8 cellular contexts compared by ENCODE assay signal in the genomic region with DNA sequence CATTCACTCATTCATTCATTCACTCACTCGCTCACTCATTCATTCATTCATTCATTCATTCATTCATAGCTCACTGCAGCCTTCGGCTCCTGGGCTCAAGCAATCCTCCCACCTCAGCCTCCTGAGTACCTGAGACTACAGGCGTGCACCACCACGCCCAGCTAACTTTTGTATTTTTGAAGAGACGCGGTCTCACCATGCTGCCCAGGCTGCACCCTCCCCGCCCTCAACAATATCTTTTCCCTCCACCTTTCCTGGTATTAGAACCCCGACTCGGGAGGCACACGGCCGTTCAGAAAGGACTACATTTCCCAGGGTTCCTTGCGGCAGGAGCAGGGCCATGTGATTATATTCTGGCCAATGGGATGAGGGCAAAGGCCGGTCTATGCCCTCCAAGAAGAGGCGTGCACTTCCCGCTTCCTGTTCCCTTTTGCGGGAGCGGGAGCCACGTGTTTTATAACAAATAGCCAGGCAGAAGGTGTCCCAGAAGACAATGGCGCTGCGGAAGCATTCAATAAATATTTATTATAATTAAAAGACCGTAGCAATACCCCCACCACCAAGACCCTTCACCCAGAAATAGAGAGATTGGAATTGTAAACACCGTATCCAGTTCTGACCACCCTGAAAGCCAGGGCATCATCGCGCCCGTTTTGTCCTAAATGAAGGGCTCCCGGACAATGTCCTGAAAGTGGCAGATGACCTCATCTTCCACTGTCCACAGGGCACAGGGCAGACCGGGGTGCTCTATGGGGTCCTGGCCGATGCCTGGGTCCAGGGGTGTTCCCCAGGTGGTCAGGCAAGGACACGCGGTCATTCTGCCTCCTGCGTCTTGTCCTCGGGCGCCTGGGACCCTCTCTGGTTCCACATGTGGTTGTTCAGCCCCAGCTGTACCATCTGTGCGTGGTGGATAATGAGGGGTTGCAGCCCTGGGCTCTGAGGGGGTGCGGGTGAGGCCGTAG. TPM values are rescaled to one million over a fixed set of nuclear protein-coding genes. Genes with fewer than 3 reads are reported as not detected.
DNase-seq lines count a peak whose midpoint lies in the region; ATAC-seq, FAIRE-seq and TF ChIP-seq lines count a peak whose summit lies in the region.

No MANE protein-coding gene starts in this region.

- peak; percentile 74 for DNase-seq in AG04450 (ENCODE audit: low read depth, low spot score)
- peak; percentile 94 for DNase-seq in HAP-1 (ENCODE audit: low spot score in 2 of 2)
- peak; percentile 76 for DNase-seq in NCI-H2227 treated with DMSO at 0.1 percent for 48 hours (lab: John Stamatoyannopoulos, UW)
- peak; percentile 91 for DNase-seq in WERI-Rb-1
- peak; percentile 75 for DNase-seq in mammary epithelial cell
- DNase-seq in iPS-NIHi7 (ENCODE audit: extremely low spot score) = peak; percentile 99
- peak; percentile 96 for DNase-seq in small intestine

- peaks cover 3% of the 10 kb centered on the region; the same call in 1 of the 2 replicates for H3K4me1 ChIP-seq in HAP-1
- peaks cover 12% of the 10 kb centered on the region for H3K4me1 ChIP-seq in mammary epithelial cell (ENCODE audit: insufficient read depth, low read length)
- H3K4me1 ChIP-seq in small intestine (ENCODE audit: control insufficient read depth in 2 of 2, insufficient read depth in 1 of 2, low read depth in 1 of 2, low read length in 1 of 2) = no peaks in the 10 kb centered on the region

- H3K9me3 ChIP-seq in AG04450 (ENCODE audit: control insufficient read depth, insufficient read depth, low read length) = peaks cover 22% of the 10 kb centered on the region; the same call in 1 of the 2 replicates
- no peaks in the 10 kb centered on the region for H3K9me3 ChIP-seq in HAP-1
- H3K9me3 ChIP-seq in WERI-Rb-1 (ENCODE audit: severe bottlenecking) = peaks cover 7% of the 10 kb centered on the region
- no peaks in the 10 kb centered on the region for H3K9me3 ChIP-seq in mammary epithelial cell (replicated peaks; ENCODE audit: insufficient read depth, low read length)
- no peaks in the 10 kb centered on the region for H3K9me3 ChIP-seq in small intestine (ENCODE audit: control insufficient read depth, low read depth)

- H3K27me3 ChIP-seq in AG04450 (ENCODE audit: control insufficient read depth, insufficient read depth, low read length) (no peaks in the 10 kb centered on the region), HAP-1 (ENCODE audit: low read depth) (no peaks in the 10 kb centered on the region), WERI-Rb-1 (ENCODE audit: insufficient read depth, low read depth, severe bottlenecking) (no peaks in the 10 kb centered on the region), mammary epithelial cell (ENCODE audit: insufficient read depth, low read length) (no peaks in the 10 kb centered on the region), small intestine (ENCODE audit: control insufficient read depth in 2 of 2, insufficient read depth in 2 of 2, low read length in 2 of 2) (no peaks in the 10 kb centered on the region)

- WGBS in mammary epithelial cell (ENCODE audit: low coverage, missing lambda C conversion rate) = 39% methylated on average over 28 of the region's 36 CpGs
- 42 to 44% (median 44%) methylated on average over 36 of the region's 36 CpGs for WGBS in small intestine, 3 donors

- H3K79me2 ChIP-seq in mammary epithelial cell (ENCODE audit: insufficient read depth, low read length) = peaks cover 33% of the 10 kb centered on the region

- no peaks in the 10 kb centered on the region for H4K20me1 ChIP-seq in mammary epithelial cell (ENCODE audit: insufficient read depth, low read length)

- in situ Hi-C loops in HAP-1 (cut with MboI; ENCODE audit: low sequenced_read_pairs) (no loop called here), mammary epithelial cell (cut with MboI; ENCODE audit: low sequenced_read_pairs in 2 of 2) (loop anchor here in 1 of 2 donors (10.0 kb wide), 1 partner anchor 99 kb away; no protein-coding TSS in a partner anchor)

- H2AFZ ChIP-seq in mammary epithelial cell (ENCODE audit: low read depth, low read length) = peak overlapping the region; percentile 46

- CTCF ChIA-PET in AG04450 (lab: Charles Lee) = no interaction called here
- CTCF ChIA-PET in mammary epithelial cell (lab: Charles Lee; ENCODE audit: low non-redundant PET) = no interaction called here

- intact Hi-C loops in mammary epithelial cell (cut with micrococcal nuclease) = no loop called here

- no peak for FAIRE-seq in small intestine (lab: Jason Lieb, UNC)

- POLR2A ChIA-PET in AG04450 (lab: Yijun Ruan, JAX) = no interaction called here

- no TSS peak for BruUV-seq in mammary epithelial cell (replicated peaks; lab: Mats Ljungman, UMichigan)

- H3K36me3 ChIP-seq in HAP-1 (replicated peaks) = peaks cover 11% of the 10 kb centered on the region
- peaks cover 29% of the 10 kb centered on the region for H3K36me3 ChIP-seq in WERI-Rb-1
- peaks cover 9% of the 10 kb centered on the region for H3K36me3 ChIP-seq in mammary epithelial cell (ENCODE audit: insufficient read depth, low read length)
- peaks cover 6 to 17% of the 10 kb centered on the region in 2 donors for H3K36me3 ChIP-seq in small intestine (ENCODE audit: control insufficient read depth in 2 of 2, insufficient read depth in 2 of 2, low read length in 2 of 2)

- H3K27ac ChIP-seq in AG04450 (ENCODE audit: low read depth, low read length) (peak overlapping the region; percentile 21), WERI-Rb-1 (peak overlapping the region; percentile 73), mammary epithelial cell (ENCODE audit: insufficient read depth, low read depth, low read length) (no peak overlapping the region), small intestine (ENCODE audit: low read depth in 1 of 2, low read length in 1 of 2) (peak overlapping the region in 1 of 2 donors; percentile 27)

- dilution Hi-C loops in mammary epithelial cell (cut with HindIII; ENCODE audit: low sequenced_read_pairs) = no loop called here

- H3K4me2 ChIP-seq in mammary epithelial cell (ENCODE audit: insufficient read depth, low read depth, low read length) = no peak overlapping the region

- ATAC-seq in GM19463 (IDR thresholded peaks at IDR 0.05; ENCODE audit: unreplicated experiment) = no peak

- H3K9ac ChIP-seq in mammary epithelial cell (ENCODE audit: insufficient read depth, low read length) = no peak overlapping the region

- TF ChIP-seq CTCF in AG04450 (IDR thresholded peaks at IDR 0.05; ENCODE audit: low read depth, low read length) (no peak), WERI-Rb-1 (IDR thresholded peaks at IDR 0.05; ENCODE audit: low read depth, low read length) (no peak), mammary epithelial cell (conservative IDR thresholded peaks at IDR 0.05 in 1 of 2, IDR thresholded peaks at IDR 0.05 in 1 of 2; ENCODE audit: extremely low read depth in 1 of 2, insufficient read depth in 1 of 2, low read depth in 1 of 2, low read length in 2 of 2) (no peak)

- H3K4me3 ChIP-seq in AG04450 (ENCODE audit: low read depth, low read length) = no peak overlapping the region
- no peak overlapping the region for H3K4me3 ChIP-seq in HAP-1
- no peak overlapping the region for H3K4me3 ChIP-seq in WERI-Rb-1 (ENCODE audit: low read depth, low read length)
- no peak overlapping the region for H3K4me3 ChIP-seq in mammary epithelial cell (replicated peaks in 1 of 3; ENCODE audit: insufficient read depth in 1 of 3, low read depth in 2 of 3, low read length in 3 of 3)
- no peak overlapping the region for H3K4me3 ChIP-seq in small intestine (ENCODE audit: low read depth in 1 of 2, low read length in 2 of 2)

RNA-seq across cellular contexts. Expression of gene TICAM1, which starts 15.8 kb away (rescaled TPM):
- polyA plus RNA-seq in AG04450 (2011; rRNA removed) (1.0 and 2.9 TPM in 2 replicates), mammary epithelial cell (2.0 TPM), small intestine (10 to 100 TPM; 14.3 to 38.0 (median 23.2) TPM)
- 0.96 and 1.2 TPM in 2 replicates for polyA minus RNA-seq in AG04450 (2011; rRNA and poly(A)+ RNA removed)
- total RNA-seq in mammary epithelial cell = 10 to 100 TPM in 1 of 2 donors, 1 to 10 TPM in 1; 4.0 to 33.3 TPM
- 8.9 TPM for polyA minus RNA-seq in mammary epithelial cell

RNA-seq across cellular contexts. Expression of gene FEM1A, which starts 24.2 kb away (rescaled TPM):
- 3.0 and 4.0 TPM in 2 replicates for polyA plus RNA-seq in AG04450 (2011; rRNA removed)
- 6.0 and 7.1 TPM in 2 replicates for polyA minus RNA-seq in AG04450 (2011; rRNA and poly(A)+ RNA removed)
- total RNA-seq in mammary epithelial cell = 10 to 100 TPM; 12.8 to 17.5 TPM
- polyA plus RNA-seq in mammary epithelial cell = 6.0 TPM
- 5.7 TPM for polyA minus RNA-seq in mammary epithelial cell
- 1 to 10 TPM; 3.0 to 6.0 (median 3.4) TPM for polyA plus RNA-seq in small intestine

RNA-seq across cellular contexts. Expression of gene PLIN3, which starts 51.8 kb away (rescaled TPM):
- polyA plus RNA-seq in AG04450 (2011; rRNA removed) (103 and 125 TPM in 2 replicates), mammary epithelial cell (140 TPM), small intestine (100 to 1,000 TPM in 2 of 3 donors, 10 to 100 TPM in 1; 77.3 to 190 (median 173) TPM)
- 82.2 and 114 TPM in 2 replicates for polyA minus RNA-seq in AG04450 (2011; rRNA and poly(A)+ RNA removed)
- total RNA-seq in mammary epithelial cell = 100 to 1,000 TPM in 1 of 2 donors, 10 to 100 TPM in 1; 89.4 to 147 TPM
- polyA minus RNA-seq in mammary epithelial cell = 43.4 TPM
